1 cellular context compared by ENCODE assay signal in the genomic region with DNA sequence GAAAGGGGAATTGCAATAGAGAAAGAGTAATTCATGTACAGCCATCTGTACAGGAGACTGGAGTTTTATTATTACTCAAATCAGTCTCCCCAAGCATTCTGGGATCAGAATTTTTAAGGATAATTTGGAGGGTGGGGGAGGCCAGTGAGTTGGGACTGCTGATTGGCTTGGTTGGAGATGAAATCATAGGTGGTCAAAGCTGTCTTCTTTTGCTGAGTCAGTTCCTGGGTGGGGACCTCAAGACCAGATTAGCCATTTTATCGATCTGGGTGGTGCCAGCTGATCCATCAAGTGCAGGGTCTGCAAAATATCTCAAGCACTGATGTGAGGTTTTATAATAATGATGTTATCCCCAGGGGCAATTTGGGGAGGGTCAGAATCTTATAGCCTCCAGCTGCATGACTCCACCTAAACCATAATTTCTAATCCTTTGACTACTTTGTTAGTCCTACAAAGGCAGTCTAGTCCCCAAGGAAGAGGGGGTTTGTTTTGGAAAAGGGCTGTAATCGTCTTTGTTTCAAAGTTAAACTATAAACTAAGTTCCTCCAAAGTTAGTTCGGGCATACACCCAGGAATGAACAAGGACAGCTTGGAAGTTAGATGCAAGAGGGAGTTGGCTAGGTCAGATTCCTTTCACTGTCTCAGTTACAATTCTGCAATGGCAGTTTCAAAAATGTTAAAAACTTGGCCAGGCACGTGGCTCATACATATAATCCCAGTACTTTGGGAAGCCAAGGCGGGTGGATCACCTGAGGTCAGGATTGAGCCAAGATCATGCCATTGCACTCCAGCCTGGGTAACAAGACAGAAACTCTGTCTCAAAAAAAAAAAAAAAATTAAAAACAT.
TF ChIP-seq lines count a peak whose summit lies in the region.

No MANE protein-coding gene starts in this region.

TF ChIP-seq in K562, 482 proteins besides CTCF, POLR2A, EP300 and RAD21 (continued from another document):
- TF ChIP-seq, protein P1, sequence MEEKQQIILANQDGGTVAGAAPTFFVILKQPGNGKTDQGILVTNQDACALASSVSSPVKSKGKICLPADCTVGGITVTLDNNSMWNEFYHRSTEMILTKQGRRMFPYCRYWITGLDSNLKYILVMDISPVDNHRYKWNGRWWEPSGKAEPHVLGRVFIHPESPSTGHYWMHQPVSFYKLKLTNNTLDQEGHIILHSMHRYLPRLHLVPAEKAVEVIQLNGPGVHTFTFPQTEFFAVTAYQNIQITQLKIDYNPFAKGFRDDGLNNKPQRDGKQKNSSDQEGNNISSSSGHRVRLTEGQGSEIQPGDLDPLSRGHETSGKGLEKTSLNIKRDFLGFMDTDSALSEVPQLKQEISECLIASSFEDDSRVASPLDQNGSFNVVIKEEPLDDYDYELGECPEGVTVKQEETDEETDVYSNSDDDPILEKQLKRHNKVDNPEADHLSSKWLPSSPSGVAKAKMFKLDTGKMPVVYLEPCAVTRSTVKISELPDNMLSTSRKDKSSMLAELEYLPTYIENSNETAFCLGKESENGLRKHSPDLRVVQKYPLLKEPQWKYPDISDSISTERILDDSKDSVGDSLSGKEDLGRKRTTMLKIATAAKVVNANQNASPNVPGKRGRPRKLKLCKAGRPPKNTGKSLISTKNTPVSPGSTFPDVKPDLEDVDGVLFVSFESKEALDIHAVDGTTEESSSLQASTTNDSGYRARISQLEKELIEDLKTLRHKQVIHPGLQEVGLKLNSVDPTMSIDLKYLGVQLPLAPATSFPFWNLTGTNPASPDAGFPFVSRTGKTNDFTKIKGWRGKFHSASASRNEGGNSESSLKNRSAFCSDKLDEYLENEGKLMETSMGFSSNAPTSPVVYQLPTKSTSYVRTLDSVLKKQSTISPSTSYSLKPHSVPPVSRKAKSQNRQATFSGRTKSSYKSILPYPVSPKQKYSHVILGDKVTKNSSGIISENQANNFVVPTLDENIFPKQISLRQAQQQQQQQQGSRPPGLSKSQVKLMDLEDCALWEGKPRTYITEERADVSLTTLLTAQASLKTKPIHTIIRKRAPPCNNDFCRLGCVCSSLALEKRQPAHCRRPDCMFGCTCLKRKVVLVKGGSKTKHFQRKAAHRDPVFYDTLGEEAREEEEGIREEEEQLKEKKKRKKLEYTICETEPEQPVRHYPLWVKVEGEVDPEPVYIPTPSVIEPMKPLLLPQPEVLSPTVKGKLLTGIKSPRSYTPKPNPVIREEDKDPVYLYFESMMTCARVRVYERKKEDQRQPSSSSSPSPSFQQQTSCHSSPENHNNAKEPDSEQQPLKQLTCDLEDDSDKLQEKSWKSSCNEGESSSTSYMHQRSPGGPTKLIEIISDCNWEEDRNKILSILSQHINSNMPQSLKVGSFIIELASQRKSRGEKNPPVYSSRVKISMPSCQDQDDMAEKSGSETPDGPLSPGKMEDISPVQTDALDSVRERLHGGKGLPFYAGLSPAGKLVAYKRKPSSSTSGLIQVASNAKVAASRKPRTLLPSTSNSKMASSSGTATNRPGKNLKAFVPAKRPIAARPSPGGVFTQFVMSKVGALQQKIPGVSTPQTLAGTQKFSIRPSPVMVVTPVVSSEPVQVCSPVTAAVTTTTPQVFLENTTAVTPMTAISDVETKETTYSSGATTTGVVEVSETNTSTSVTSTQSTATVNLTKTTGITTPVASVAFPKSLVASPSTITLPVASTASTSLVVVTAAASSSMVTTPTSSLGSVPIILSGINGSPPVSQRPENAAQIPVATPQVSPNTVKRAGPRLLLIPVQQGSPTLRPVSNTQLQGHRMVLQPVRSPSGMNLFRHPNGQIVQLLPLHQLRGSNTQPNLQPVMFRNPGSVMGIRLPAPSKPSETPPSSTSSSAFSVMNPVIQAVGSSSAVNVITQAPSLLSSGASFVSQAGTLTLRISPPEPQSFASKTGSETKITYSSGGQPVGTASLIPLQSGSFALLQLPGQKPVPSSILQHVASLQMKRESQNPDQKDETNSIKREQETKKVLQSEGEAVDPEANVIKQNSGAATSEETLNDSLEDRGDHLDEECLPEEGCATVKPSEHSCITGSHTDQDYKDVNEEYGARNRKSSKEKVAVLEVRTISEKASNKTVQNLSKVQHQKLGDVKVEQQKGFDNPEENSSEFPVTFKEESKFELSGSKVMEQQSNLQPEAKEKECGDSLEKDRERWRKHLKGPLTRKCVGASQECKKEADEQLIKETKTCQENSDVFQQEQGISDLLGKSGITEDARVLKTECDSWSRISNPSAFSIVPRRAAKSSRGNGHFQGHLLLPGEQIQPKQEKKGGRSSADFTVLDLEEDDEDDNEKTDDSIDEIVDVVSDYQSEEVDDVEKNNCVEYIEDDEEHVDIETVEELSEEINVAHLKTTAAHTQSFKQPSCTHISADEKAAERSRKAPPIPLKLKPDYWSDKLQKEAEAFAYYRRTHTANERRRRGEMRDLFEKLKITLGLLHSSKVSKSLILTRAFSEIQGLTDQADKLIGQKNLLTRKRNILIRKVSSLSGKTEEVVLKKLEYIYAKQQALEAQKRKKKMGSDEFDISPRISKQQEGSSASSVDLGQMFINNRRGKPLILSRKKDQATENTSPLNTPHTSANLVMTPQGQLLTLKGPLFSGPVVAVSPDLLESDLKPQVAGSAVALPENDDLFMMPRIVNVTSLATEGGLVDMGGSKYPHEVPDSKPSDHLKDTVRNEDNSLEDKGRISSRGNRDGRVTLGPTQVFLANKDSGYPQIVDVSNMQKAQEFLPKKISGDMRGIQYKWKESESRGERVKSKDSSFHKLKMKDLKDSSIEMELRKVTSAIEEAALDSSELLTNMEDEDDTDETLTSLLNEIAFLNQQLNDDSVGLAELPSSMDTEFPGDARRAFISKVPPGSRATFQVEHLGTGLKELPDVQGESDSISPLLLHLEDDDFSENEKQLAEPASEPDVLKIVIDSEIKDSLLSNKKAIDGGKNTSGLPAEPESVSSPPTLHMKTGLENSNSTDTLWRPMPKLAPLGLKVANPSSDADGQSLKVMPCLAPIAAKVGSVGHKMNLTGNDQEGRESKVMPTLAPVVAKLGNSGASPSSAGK (IDR thresholded peaks at IDR 0.05), result peak; percentile 44; the same call in 1 of the 2 replicates
- TF ChIP-seq JUND (IDR thresholded peaks at IDR 0.05; ENCODE audit: borderline replicate concordance, low read depth, low read length) (peak; percentile 46; the same call in 1 of the 2 replicates), JUND (tag; IDR thresholded peaks at IDR 0.05; ENCODE audit: borderline replicate concordance, low read depth, low read length) (no peak; the same call in 2 of the 3 replicates), C11orf30 (IDR thresholded peaks at IDR 0.05; ENCODE audit: low read depth) (peak; percentile 95)
